16 cellular contexts compared by ENCODE assay signal in genomic region chr12:58030566-58031279, GRCh38.
DNase-seq lines count a peak whose midpoint lies in the region; ATAC-seq, FAIRE-seq and TF ChIP-seq lines count a peak whose summit lies in the region.
"Had no signal": no experiment of that assay in that cellular context is flagged by ENCODE, and none has a peak within 500 bp of the region (broad histone marks: within the 10 kb centered on the region; RNA-seq: fewer than 3 reads in every experiment).

No MANE protein-coding gene starts in this region.

- no peaks in the 10 kb centered on the region for H3K27me3 ChIP-seq in breast epithelium
- H3K27me3 ChIP-seq: adrenal gland, upper lobe of left lung had no signal

- CTCF ChIA-PET in MCF 10A (lab: Yijun Ruan, JAX) = interaction anchor here (0.7 kb wide), 1 partner anchor 37 kb away, joined by 3 read pairs; no protein-coding TSS in a partner anchor

- no peak for TF ChIP-seq POLR2A in breast epithelium (IDR thresholded peaks at IDR 0.05)

- DNase-seq in MCF 10A (ENCODE audit: unreplicated experiment) (peak; percentile 85), breast epithelium (ENCODE audit: low spot score in 2 of 2) (no peak), RCC 7860 (ENCODE audit: low spot score) (peak; percentile 61), endothelial cell (ENCODE audit: low spot score) (no peak), NCI-H510A treated with DMSO at 0.1 percent for 48 hours (lab: John Stamatoyannopoulos, UW) (no peak)
- DNase-seq: activated B cell treated with CpG ODN at 0.5 μM for 24 hours, adrenal gland, Karpas-422, NCI-H345, occipital lobe, SHP77, upper lobe of left lung had no signal

- H3K9me3 ChIP-seq in breast epithelium = peaks cover 5 to 6% of the 10 kb centered on the region in 2 donors

- no peaks in the 10 kb centered on the region for H3K36me3 Mint-ChIP-seq in MCF 10A (ENCODE audit: insufficient read depth, unreplicated experiment)
- H3K36me3 Mint-ChIP-seq in endothelial cell (ENCODE audit: low read depth, unreplicated experiment) = peaks cover 6% of the 10 kb centered on the region

- POLR2A ChIA-PET in MCF 10A (lab: Yijun Ruan, JAX) = interaction anchor here (0.6 to 1.3 kb wide), 6 partner anchors 16 to 854 kb away, joined by 3 to 5 read pairs (median 4); no protein-coding TSS in a partner anchor

- FAIRE-seq in RCC 7860 (lab: Jason Lieb, UNC) = no peak
- FAIRE-seq: A549 had no signal

- no peaks in the 10 kb centered on the region for H3K36me3 ChIP-seq in breast epithelium
- H3K36me3 ChIP-seq: adrenal gland, upper lobe of left lung had no signal

- H3K9me3 Mint-ChIP-seq in MCF 10A (ENCODE audit: unreplicated experiment) (peaks cover 7% of the 10 kb centered on the region), endothelial cell (ENCODE audit: unreplicated experiment) (peaks cover 19% of the 10 kb centered on the region)

- H3K4me3 ChIP-seq in breast epithelium = no peak overlapping the region
- H3K4me3 ChIP-seq: A549, adrenal gland, upper lobe of left lung had no signal

- no peak overlapping the region for H3K4me3 Mint-ChIP-seq in MCF 10A (ENCODE audit: unreplicated experiment)
- H3K4me3 Mint-ChIP-seq in endothelial cell (ENCODE audit: unreplicated experiment) = no peak overlapping the region
- H3K4me3 Mint-ChIP-seq: activated B cell treated with CpG ODN at 0.5 μM for 24 hours had no signal

- BruUV-seq in MCF 10A (replicated peaks; lab: Mats Ljungman, UMichigan) = no TSS peak

- no peaks in the 10 kb centered on the region for H3K4me1 ChIP-seq in breast epithelium
- H3K4me1 ChIP-seq: A549, adrenal gland, upper lobe of left lung had no signal

- H3K4me1 Mint-ChIP-seq in MCF 10A (ENCODE audit: insufficient read depth, unreplicated experiment) (peaks cover 32% of the 10 kb centered on the region), endothelial cell (ENCODE audit: unreplicated experiment) (no peaks in the 10 kb centered on the region)
- H3K4me1 Mint-ChIP-seq: activated B cell treated with CpG ODN at 0.5 μM for 24 hours had no signal

- TF ChIP-seq CTCF in MCF 10A (IDR thresholded peaks at IDR 0.05; ENCODE audit: unreplicated experiment) = no peak
- no peak for TF ChIP-seq CTCF in breast epithelium (IDR thresholded peaks at IDR 0.05)
- TF ChIP-seq CTCF in endothelial cell (IDR thresholded peaks at IDR 0.05; ENCODE audit: unreplicated experiment) = no peak

- H3K27ac ChIP-seq in breast epithelium = no peak overlapping the region
- H3K27ac ChIP-seq: A549, adrenal gland, upper lobe of left lung had no signal

- intact Hi-C loops in MCF 10A (cut with micrococcal nuclease) (loop anchor here (2.0 kb wide), 1 partner anchor 38 kb away; no protein-coding TSS in a partner anchor), breast epithelium (cut with DNase I; ENCODE audit: low total_unique reads) (no loop called here)

- H3K27me3 Mint-ChIP-seq in MCF 10A (ENCODE audit: insufficient read depth, unreplicated experiment) (no peaks in the 10 kb centered on the region), endothelial cell (ENCODE audit: unreplicated experiment) (peaks cover 1% of the 10 kb centered on the region)

- peak; percentile 92 for ATAC-seq in esophagus mucosa
- no peak for ATAC-seq in GM19023 (IDR thresholded peaks at IDR 0.05; ENCODE audit: unreplicated experiment)
- no peak for ATAC-seq in HG02970 (IDR thresholded peaks at IDR 0.05; ENCODE audit: low FRiP score, unreplicated experiment)
- ATAC-seq: A549 had no signal

- H3K27ac Mint-ChIP-seq in MCF 10A (ENCODE audit: low read depth, unreplicated experiment) = peak overlapping the region; percentile 84
- H3K27ac Mint-ChIP-seq in endothelial cell (ENCODE audit: unreplicated experiment) = no peak overlapping the region
- H3K27ac Mint-ChIP-seq: activated B cell treated with CpG ODN at 0.5 μM for 24 hours had no signal

Comparison
In these comparisons a context has a peak if more than half of its experiments do, and no peak if none do; other contexts are left out.
1. DNase-seq: peak in MCF 10A (single experiment) and RCC 7860 (single experiment); none in breast epithelium (0 of 2), endothelial cell (single experiment) and NCI-H510A treated with DMSO at 0.1 percent for 48 hours (single experiment).